Comparison of ENCODE assay signal across 1 cellular context in the genomic region with DNA sequence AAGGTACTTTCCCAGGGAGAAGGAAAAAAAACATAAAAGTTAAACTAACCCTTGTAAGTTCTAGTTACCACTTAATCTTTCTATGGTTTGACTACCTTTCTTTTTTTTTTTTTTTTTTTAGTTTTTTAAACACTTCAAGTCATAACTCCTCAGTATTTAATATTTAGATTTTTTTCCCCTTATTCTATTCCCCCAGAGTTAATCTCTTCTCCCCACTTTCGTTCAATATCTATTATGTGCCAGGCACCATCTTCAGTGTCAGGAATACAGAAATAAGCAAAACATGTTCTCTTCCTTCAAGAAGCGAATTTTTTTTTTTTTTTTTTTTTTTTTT.
TF ChIP-seq lines count a peak whose summit lies in the region.

No MANE protein-coding gene starts in this region.

TF ChIP-seq in A549, 52 proteins besides CTCF, POLR2A, EP300 and RAD21 (continued from another document):
- TF ChIP-seq, protein P1, sequence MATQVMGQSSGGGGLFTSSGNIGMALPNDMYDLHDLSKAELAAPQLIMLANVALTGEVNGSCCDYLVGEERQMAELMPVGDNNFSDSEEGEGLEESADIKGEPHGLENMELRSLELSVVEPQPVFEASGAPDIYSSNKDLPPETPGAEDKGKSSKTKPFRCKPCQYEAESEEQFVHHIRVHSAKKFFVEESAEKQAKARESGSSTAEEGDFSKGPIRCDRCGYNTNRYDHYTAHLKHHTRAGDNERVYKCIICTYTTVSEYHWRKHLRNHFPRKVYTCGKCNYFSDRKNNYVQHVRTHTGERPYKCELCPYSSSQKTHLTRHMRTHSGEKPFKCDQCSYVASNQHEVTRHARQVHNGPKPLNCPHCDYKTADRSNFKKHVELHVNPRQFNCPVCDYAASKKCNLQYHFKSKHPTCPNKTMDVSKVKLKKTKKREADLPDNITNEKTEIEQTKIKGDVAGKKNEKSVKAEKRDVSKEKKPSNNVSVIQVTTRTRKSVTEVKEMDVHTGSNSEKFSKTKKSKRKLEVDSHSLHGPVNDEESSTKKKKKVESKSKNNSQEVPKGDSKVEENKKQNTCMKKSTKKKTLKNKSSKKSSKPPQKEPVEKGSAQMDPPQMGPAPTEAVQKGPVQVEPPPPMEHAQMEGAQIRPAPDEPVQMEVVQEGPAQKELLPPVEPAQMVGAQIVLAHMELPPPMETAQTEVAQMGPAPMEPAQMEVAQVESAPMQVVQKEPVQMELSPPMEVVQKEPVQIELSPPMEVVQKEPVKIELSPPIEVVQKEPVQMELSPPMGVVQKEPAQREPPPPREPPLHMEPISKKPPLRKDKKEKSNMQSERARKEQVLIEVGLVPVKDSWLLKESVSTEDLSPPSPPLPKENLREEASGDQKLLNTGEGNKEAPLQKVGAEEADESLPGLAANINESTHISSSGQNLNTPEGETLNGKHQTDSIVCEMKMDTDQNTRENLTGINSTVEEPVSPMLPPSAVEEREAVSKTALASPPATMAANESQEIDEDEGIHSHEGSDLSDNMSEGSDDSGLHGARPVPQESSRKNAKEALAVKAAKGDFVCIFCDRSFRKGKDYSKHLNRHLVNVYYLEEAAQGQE (IDR thresholded peaks at IDR 0.05), result no peak
- no peak for TF ChIP-seq CHD2 (IDR thresholded peaks at IDR 0.05; ENCODE audit: low read length, partially characterized antibody)
- no peak for TF ChIP-seq FOSL2 (IDR thresholded peaks at IDR 0.05)
- TF ChIP-seq FOSL2 (CRISPR knock-in tag; IDR thresholded peaks at IDR 0.05), result no peak
- TF ChIP-seq RFX5 (IDR thresholded peaks at IDR 0.05), result no peak
- TF ChIP-seq HOXA7 (CRISPR knock-in tag; IDR thresholded peaks at IDR 0.05), result no peak
